9 cellular contexts compared by ENCODE assay signal in the genomic region with DNA sequence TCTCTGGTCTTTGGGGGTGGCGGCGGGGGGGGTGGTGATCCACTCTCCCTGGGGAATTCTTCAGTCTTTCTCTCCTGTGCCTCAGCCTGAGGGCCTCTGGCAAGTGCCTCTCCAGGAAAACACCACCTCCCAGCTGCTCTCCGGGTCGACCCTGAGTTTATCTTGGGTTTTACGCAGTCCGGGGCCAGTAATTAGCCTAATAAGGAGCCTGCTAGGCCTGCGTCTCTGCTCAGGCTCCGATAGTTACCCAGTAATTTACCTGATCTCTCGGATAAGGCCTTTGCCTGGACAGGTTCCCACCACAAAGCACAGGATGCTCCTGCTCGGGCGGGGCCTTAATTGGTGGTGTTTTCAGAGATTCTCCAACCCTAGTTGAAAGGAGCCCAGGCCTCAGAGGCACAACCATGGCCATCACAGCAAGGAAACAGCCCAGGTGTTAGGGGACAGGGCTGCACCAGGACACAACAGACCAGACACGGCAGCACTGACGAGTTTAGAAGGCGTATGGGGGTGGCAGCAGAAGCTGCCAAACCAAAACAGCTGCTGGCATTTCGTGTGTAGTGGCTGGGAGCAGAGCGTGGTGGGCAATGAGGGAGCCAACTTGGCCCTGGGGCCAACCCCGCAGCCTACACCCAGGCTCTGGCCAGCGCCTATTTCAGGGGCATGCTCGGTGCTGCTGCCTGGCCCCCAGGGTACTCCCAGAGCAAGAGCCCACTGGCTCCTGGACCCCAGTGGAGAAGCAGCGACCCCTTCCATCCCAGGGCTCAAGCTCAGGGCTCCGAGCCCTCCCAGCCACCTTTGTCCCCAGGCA.
DNase-seq lines count a peak whose midpoint lies in the region; ATAC-seq, FAIRE-seq and TF ChIP-seq lines count a peak whose summit lies in the region.
"Had no signal": no experiment of that assay in that cellular context is flagged by ENCODE, and none has a peak within 500 bp of the region (broad histone marks: within the 10 kb centered on the region; RNA-seq: fewer than 3 reads in every experiment).

No MANE protein-coding gene starts in this region.

- WGBS in K562 (ENCODE audit: insufficient coverage, low coverage, missing lambda C conversion rate) = 40% methylated on average over 19 of the region's 21 CpGs
- 69 to 76% methylated on average over 21 of the region's 21 CpGs for WGBS in lung, 2 donors

- H4K20me1 ChIP-seq in K562 (replicated peaks; ENCODE audit: control insufficient read depth, insufficient read depth, low read length) = no peaks in the 10 kb centered on the region

- H3K4me2 ChIP-seq in K562 (ENCODE audit: insufficient read depth, low read length) = no peak overlapping the region; the same call in 1 of the 2 replicates

- no peak for TF ChIP-seq POLR2A in K562 (conservative IDR thresholded peaks at IDR 0.05)

- H3K4me1 Mint-ChIP-seq in stimulated activated naive CD8-positive, alpha-beta T cell treated with anti-CD3 and anti-CD28 coated beads, Interleukin-15, Interleukin-2, amounts not matched to agents 100 ng/mL and 50 ng/mL, for 24 hours (ENCODE audit: low read depth) = peaks cover 58% of the 10 kb centered on the region

- FAIRE-seq in K562 (lab: Jason Lieb, UNC) = no peak
- FAIRE-seq: D721Med had no signal

- intact Hi-C loops in K562 (cut with micrococcal nuclease) = loop anchor here (1.0 kb wide), 1 partner anchor 72 kb away; the partner anchor contains the start of gene KLF13

- H3K9me3 ChIP-seq in K562 (replicated peaks; ENCODE audit: control insufficient read depth, insufficient read depth, low read depth, low read length) = no peaks in the 10 kb centered on the region
- no peaks in the 10 kb centered on the region for H3K9me3 ChIP-seq in lung (ENCODE audit: control insufficient read depth in 2 of 2, insufficient read depth in 1 of 2, low read length in 1 of 2)

- H3K9ac ChIP-seq in K562 (ENCODE audit: insufficient read depth in 1 of 2, low read depth in 2 of 2, low read length in 2 of 2) = no peak overlapping the region

- H3K36me3 ChIP-seq in K562 (ENCODE audit: control insufficient read depth, insufficient read depth, low read length) (no peaks in the 10 kb centered on the region), lung (ENCODE audit: control insufficient read depth in 2 of 2, insufficient read depth in 2 of 2, low read length in 2 of 2) (no peaks in the 10 kb centered on the region)

- POLR2A ChIA-PET in K562 (lab: Yijun Ruan, JAX) = interaction anchor here (1.1 kb wide), 1 partner anchor 9 kb away, joined by 3 read pairs; no protein-coding TSS in a partner anchor

- no peak for TF ChIP-seq CTCF in K562 (IDR thresholded peaks at IDR 0.05 in 2 of 3, conservative IDR thresholded peaks at IDR 0.05 in 1 of 3; ENCODE audit: insufficient read depth in 2 of 3, low read depth in 1 of 3, low read length in 3 of 3)
- no peak for TF ChIP-seq CTCF in lung (IDR thresholded peaks at IDR 0.05; ENCODE audit: control extremely low read depth, extremely low read depth)

- H3K9me1 ChIP-seq in K562 (ENCODE audit: control insufficient read depth, insufficient read depth, low read length) = no peaks in the 10 kb centered on the region

- H3K27ac ChIP-seq in K562 (ENCODE audit: extremely low read depth, low read depth, low read length) = no peak overlapping the region
- H3K27ac ChIP-seq in lung (ENCODE audit: low read depth in 1 of 2, low read length in 1 of 2) = peak overlapping the region; percentile 60 to 63

- H3K9me3 Mint-ChIP-seq in stimulated activated naive CD8-positive, alpha-beta T cell treated with anti-CD3 and anti-CD28 coated beads, Interleukin-15, Interleukin-2, amounts not matched to agents 100 ng/mL and 50 ng/mL, for 24 hours = no peaks in the 10 kb centered on the region

- TF ChIP-seq EP300 in K562 (IDR thresholded peaks at IDR 0.05; ENCODE audit: low read length) = no peak

- no peak overlapping the region for H3K4me3 Mint-ChIP-seq in stimulated activated naive CD8-positive, alpha-beta T cell treated with anti-CD3 and anti-CD28 coated beads, Interleukin-15, Interleukin-2, amounts not matched to agents 100 ng/mL and 50 ng/mL, for 24 hours

- H3K4me1 ChIP-seq in K562 (replicated peaks in 1 of 2; ENCODE audit: control insufficient read depth in 2 of 2, insufficient read depth in 2 of 2, low read length in 2 of 2) = peaks cover 0 to 24% of the 10 kb centered on the region in 2 experiments; a peak in 2 of 5 replicates
- peaks cover 5 to 27% of the 10 kb centered on the region in 2 donors for H3K4me1 ChIP-seq in lung (ENCODE audit: control insufficient read depth in 2 of 2, insufficient read depth in 2 of 2, low read length in 2 of 2)

- BruUV-seq in K562 (replicated peaks; lab: Mats Ljungman, UMichigan) = no TSS peak

- peak overlapping the region; percentile 16 for H3K27ac Mint-ChIP-seq in stimulated activated naive CD8-positive, alpha-beta T cell treated with anti-CD3 and anti-CD28 coated beads, Interleukin-15, Interleukin-2, amounts not matched to agents 100 ng/mL and 50 ng/mL, for 24 hours

- no peaks in the 10 kb centered on the region for H3K79me2 ChIP-seq in K562 (ENCODE audit: control insufficient read depth, insufficient read depth, low read length)

- in situ Hi-C loops in K562 (cut with MboI) = no loop called here

- CTCF ChIA-PET in K562 (lab: Yijun Ruan, JAX; ENCODE audit: low intra/inter-chr PET ratio) = no interaction called here

- ATAC-seq in stimulated activated naive CD8-positive, alpha-beta T cell treated with anti-CD3 and anti-CD28 coated beads, Interleukin-15, Interleukin-2, amounts not matched to agents 100 U/mL and 50 U/mL, for 24 hours = no peak
- no peak for ATAC-seq in K562
- ATAC-seq in lung (ENCODE audit: insufficient read depth, low FRiP score) = no peak
- ATAC-seq in GM19455 (IDR thresholded peaks at IDR 0.05; ENCODE audit: unreplicated experiment) = no peak
- no peak for ATAC-seq in HG03108 (IDR thresholded peaks at IDR 0.05; ENCODE audit: unreplicated experiment)

- H3K27me3 ChIP-seq in K562 (ENCODE audit: control insufficient read depth in 2 of 2, insufficient read depth in 2 of 2, low read length in 2 of 2) (peaks cover 3 to 23% of the 10 kb centered on the region in 2 experiments), lung (ENCODE audit: control insufficient read depth, insufficient read depth) (no peaks in the 10 kb centered on the region)

- no peak for TF ChIP-seq RAD21 in K562 (CRISPR knock-in tag; conservative IDR thresholded peaks at IDR 0.05 in 1 of 2, IDR thresholded peaks at IDR 0.05 in 1 of 2)

- H3K4me3 ChIP-seq in K562 (no peak overlapping the region), lung (no peak overlapping the region)

- DNase-seq in stimulated activated naive CD8-positive, alpha-beta T cell treated with anti-CD3 and anti-CD28 coated beads, Interleukin-15, Interleukin-2, amounts not matched to agents 100 U/mL and 50 U/mL, for 24 hours = no peak
- DNase-seq in K562 (ENCODE audit: extremely low read depth in 1 of 4, low spot score in 3 of 4) (peak in 1 of 4 experiments; percentile 4), lung (ENCODE audit: low spot score) (peak; percentile 27), AG08396 (ENCODE audit: low spot score) (no peak), NCI-H1092 (lab: John Stamatoyannopoulos, UW) (no peak)

- H3K36me3 Mint-ChIP-seq in stimulated activated naive CD8-positive, alpha-beta T cell treated with anti-CD3 and anti-CD28 coated beads, Interleukin-15, Interleukin-2, amounts not matched to agents 100 ng/mL and 50 ng/mL, for 24 hours (ENCODE audit: low read depth) = no peaks in the 10 kb centered on the region

- no peaks in the 10 kb centered on the region for H3K27me3 Mint-ChIP-seq in stimulated activated naive CD8-positive, alpha-beta T cell treated with anti-CD3 and anti-CD28 coated beads, Interleukin-15, Interleukin-2, amounts not matched to agents 100 ng/mL and 50 ng/mL, for 24 hours

- H2AFZ ChIP-seq in K562 (ENCODE audit: low read depth, low read length) = peak overlapping the region; percentile 56; the same call in 1 of the 2 replicates

TF ChIP-seq in K562, 482 proteins besides CTCF, POLR2A, EP300 and RAD21:
- TF ChIP-seq PPARD (CRISPR knock-in tag; IDR thresholded peaks at IDR 0.05) = no peak
- no peak for TF ChIP-seq HNRNPK (IDR thresholded peaks at IDR 0.05; ENCODE audit: low read depth, low read length, poor library complexity, severe bottlenecking)
- no peak for TF ChIP-seq ARID3B (CRISPR knock-in tag; IDR thresholded peaks at IDR 0.05; ENCODE audit: borderline replicate concordance)
- no peak for TF ChIP-seq ESRRA (IDR thresholded peaks at IDR 0.05; ENCODE audit: borderline replicate concordance, low read depth)
- no peak for TF ChIP-seq CHD2 (IDR thresholded peaks at IDR 0.05; ENCODE audit: low read depth, low read length)
- TF ChIP-seq TCF15 (CRISPR knock-in tag; IDR thresholded peaks at IDR 0.05) = no peak
- TF ChIP-seq YBX1 (IDR thresholded peaks at IDR 0.05) = no peak
- no peak for TF ChIP-seq ZNF239 (CRISPR knock-in tag; IDR thresholded peaks at IDR 0.05)
- TF ChIP-seq BRD9 (IDR thresholded peaks at IDR 0.05; ENCODE audit: low read depth, partially characterized antibody) = no peak
- no peak for TF ChIP-seq SRSF9 (IDR thresholded peaks at IDR 0.05; ENCODE audit: borderline replicate concordance, low read depth, low read length)
- no peak for TF ChIP-seq ZNF77 (CRISPR knock-in tag; IDR thresholded peaks at IDR 0.05)
- no peak for TF ChIP-seq TAF9B (IDR thresholded peaks at IDR 0.05; ENCODE audit: partially characterized antibody)
- TF ChIP-seq ZNF766 (CRISPR knock-in tag; conservative IDR thresholded peaks at IDR 0.05) = no peak
